ENCODE assay signal across 26 cellular contexts in the genomic region with DNA sequence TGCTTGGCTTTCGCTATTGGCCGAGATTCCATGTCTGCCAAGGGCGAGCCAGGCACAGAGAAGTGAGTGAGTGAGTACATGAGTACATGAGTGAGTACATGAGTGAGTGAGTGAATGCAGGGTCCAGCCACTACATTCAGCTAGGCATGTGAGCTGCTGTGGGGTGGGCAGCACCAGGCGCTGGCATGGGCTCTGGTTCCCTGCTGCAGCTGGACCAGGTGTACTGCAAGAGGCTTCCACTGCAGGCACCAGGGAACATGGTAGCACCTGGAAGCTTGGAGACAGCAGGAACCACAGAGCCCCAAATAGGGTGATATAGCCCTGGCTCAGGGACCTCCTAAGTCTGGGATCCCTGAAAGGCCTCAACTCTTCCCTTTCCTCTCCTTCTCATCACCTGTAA.
"Had no signal": no experiment of that assay in that cellular context is flagged by ENCODE, and none has a peak within 500 bp of the region (broad histone marks: within the 10 kb centered on the region; RNA-seq: fewer than 3 reads in every experiment).

No MANE protein-coding gene starts in this region.

- H3K9me3 ChIP-seq: left ventricle myocardium inferior, neutrophil, ovary, right atrium auricular region, right lobe of liver, stomach, thoracic aorta, tibial artery, uterus had no signal

- H3K36me3 Mint-ChIP-seq: memory B cell; naive thymus-derived CD4-positive, alpha-beta T cell; natural killer cell treated with Interleukin-12 subunit alpha and Interleukin-12 subunit beta and Interleukin-15 and Interleukin-18, amount 100 ng/mL, for 72 hours had no signal

- H3K27me3 Mint-ChIP-seq: memory B cell; naive thymus-derived CD4-positive, alpha-beta T cell; natural killer cell treated with Interleukin-12 subunit alpha and Interleukin-12 subunit beta and Interleukin-15 and Interleukin-18, amount 100 ng/mL, for 72 hours; progenitor cell of endocrine pancreas had no signal

- ATAC-seq: mucosa of descending colon; naive thymus-derived CD4-positive, alpha-beta T cell had no signal

- H3K4me3 ChIP-seq: left ventricle myocardium inferior, lung, mucosa of descending colon, ovary, right atrium auricular region, right lobe of liver, skin epidermis, stomach, thoracic aorta, tibial artery, uterus had no signal

- DNase-seq: head of caudate nucleus; hippocampal formation; left ventricle myocardium inferior; midbrain; mucosa of descending colon; naive thymus-derived CD4-positive, alpha-beta T cell; occipital lobe; ovary; right lobe of liver; stimulated activated CD4-positive, alpha-beta T cell treated with anti-CD3 and anti-CD28 coated beads, Interleukin-2, amount 100 ng/mL, for 48 hours; stimulated activated CD4-positive, alpha-beta T cell treated with anti-CD3 and anti-CD28 coated beads, Interleukin-4, amount 100 ng/mL, for 4 hours; stimulated activated CD8-positive, alpha-beta memory T cell treated with anti-CD3 and anti-CD28 coated beads, Interleukin-4, amount 100 ng/mL, for 48 hours; stimulated activated naive CD4-positive, alpha-beta T cell; stomach; tibial artery; trophoblast cell; uterus had no signal

- H3K4me3 Mint-ChIP-seq: memory B cell; naive thymus-derived CD4-positive, alpha-beta T cell; natural killer cell treated with Interleukin-12 subunit alpha and Interleukin-12 subunit beta and Interleukin-15 and Interleukin-18, amount 100 ng/mL, for 72 hours; neural crest cell had no signal

- H3K36me3 ChIP-seq: left ventricle myocardium inferior, neutrophil, ovary, right atrium auricular region, right lobe of liver, stomach, thoracic aorta, tibial artery, uterus had no signal

- H3K27ac ChIP-seq: left ventricle myocardium inferior, neutrophil, ovary, right atrium auricular region, right lobe of liver, skin epidermis, stomach, thoracic aorta, tibial artery, uterus had no signal

- H3K9me3 Mint-ChIP-seq: memory B cell; natural killer cell treated with Interleukin-12 subunit alpha and Interleukin-12 subunit beta and Interleukin-15 and Interleukin-18, amount 100 ng/mL, for 72 hours; neural crest cell had no signal

- H3K4me1 Mint-ChIP-seq: memory B cell; naive thymus-derived CD4-positive, alpha-beta T cell; neural crest cell had no signal

- H3K27me3 ChIP-seq: neutrophil, ovary, right atrium auricular region, right lobe of liver, stomach, tibial artery, uterus had no signal

- H3K27ac Mint-ChIP-seq: memory B cell; naive thymus-derived CD4-positive, alpha-beta T cell; natural killer cell treated with Interleukin-12 subunit alpha and Interleukin-12 subunit beta and Interleukin-15 and Interleukin-18, amount 100 ng/mL, for 72 hours; progenitor cell of endocrine pancreas had no signal

- H3K4me1 ChIP-seq: left ventricle myocardium inferior, right atrium auricular region, right lobe of liver, stomach, tibial artery, uterus had no signal
